In the genomic region with DNA sequence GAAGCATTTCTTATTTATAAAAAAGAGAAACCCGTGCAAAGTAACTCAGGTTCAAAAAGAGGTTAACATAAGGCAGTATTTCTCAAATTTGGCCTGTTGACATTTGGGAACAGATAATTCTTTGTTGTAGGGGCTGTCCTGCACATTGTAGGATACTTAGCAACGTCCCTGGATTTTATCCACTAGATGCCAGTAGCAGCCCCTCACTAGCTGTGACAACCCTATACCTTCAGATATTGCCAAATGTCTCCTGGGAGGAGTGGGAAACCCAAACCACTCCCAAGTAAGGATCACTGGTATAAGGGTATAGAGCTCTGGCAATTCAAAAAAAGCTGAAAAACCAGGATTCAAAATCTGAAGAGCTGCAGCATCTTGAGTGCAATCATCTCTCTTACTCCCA, we compare ENCODE assay signal across 17 cellular contexts.
A peak's percentile ranks its signal among the peaks of the same experiment; 100 is the strongest.
DNase-seq lines count a peak whose midpoint lies in the region; FAIRE-seq and TF ChIP-seq lines count a peak whose summit lies in the region.
"Had no signal": no experiment of that assay in that cellular context is flagged by ENCODE, and none has a peak within 500 bp of the region (broad histone marks: within the 10 kb centered on the region; RNA-seq: fewer than 3 reads in every experiment).

No MANE protein-coding gene starts in this region.

- CTCF ChIA-PET in MCF 10A (lab: Yijun Ruan, JAX), result interaction anchor here (0.6 to 2.5 kb wide), 7 partner anchors 12 to 130 kb away, joined by 3 to 9 read pairs (median 4); no protein-coding TSS in a partner anchor
- CTCF ChIA-PET in mammary epithelial cell (lab: Charles Lee; ENCODE audit: low non-redundant PET), result interaction anchor here (0.6 to 0.7 kb wide), 2 partner anchors 9 to 380 kb away, joined by 3 to 4 read pairs; no protein-coding TSS in a partner anchor

- H4K20me1 ChIP-seq in mammary epithelial cell (ENCODE audit: insufficient read depth, low read length), result no peaks in the 10 kb centered on the region
- no peaks in the 10 kb centered on the region for H4K20me1 ChIP-seq in keratinocyte (ENCODE audit: control insufficient read depth, extremely low read depth, insufficient read depth, low read length)

- no peaks in the 10 kb centered on the region for H3K9me3 ChIP-seq in breast epithelium
- H3K9me3 ChIP-seq in mammary epithelial cell (replicated peaks; ENCODE audit: insufficient read depth, low read length), result no peaks in the 10 kb centered on the region
- no peaks in the 10 kb centered on the region for H3K9me3 ChIP-seq in keratinocyte (ENCODE audit: control insufficient read depth, low read depth, low read length)
- no peaks in the 10 kb centered on the region for H3K9me3 ChIP-seq in testis

- POLR2A ChIA-PET in MCF 10A (lab: Yijun Ruan, JAX), result interaction anchor here (0.6 to 4.8 kb wide), 10 partner anchors 9 to 308 kb away, joined by 3 to 76 read pairs (median 8); no protein-coding TSS in a partner anchor

- H3K36me3 ChIP-seq in breast epithelium (no peaks in the 10 kb centered on the region), mammary epithelial cell (ENCODE audit: insufficient read depth, low read length) (no peaks in the 10 kb centered on the region), keratinocyte (ENCODE audit: control insufficient read depth in 2 of 2, extremely low read depth in 1 of 2, insufficient read depth in 2 of 2, low read length in 2 of 2) (peaks cover 0 to 13% of the 10 kb centered on the region in 2 experiments), testis (ENCODE audit: low read depth, missing control alignments) (no peaks in the 10 kb centered on the region)

- H3K4me3 ChIP-seq in breast epithelium (no peak overlapping the region), mammary epithelial cell (replicated peaks in 1 of 3; ENCODE audit: insufficient read depth in 1 of 3, low read depth in 2 of 3, low read length in 3 of 3) (no peak overlapping the region), keratinocyte (ENCODE audit: control insufficient read depth in 2 of 3, extremely low read depth in 1 of 3, insufficient read depth in 2 of 3, low read depth in 1 of 3, low read length in 3 of 3) (peak overlapping the region in 1 of 3 experiments; percentile 95), testis (no peak overlapping the region)

- H3K4me1 Mint-ChIP-seq in MCF 10A (ENCODE audit: insufficient read depth, unreplicated experiment), result peaks cover 57% of the 10 kb centered on the region
- H3K4me1 Mint-ChIP-seq in activated naive CD8-positive, alpha-beta T cell treated with anti-CD3 and anti-CD28 coated beads for 36 hours, result no peaks in the 10 kb centered on the region

- H3K4me2 ChIP-seq in mammary epithelial cell (ENCODE audit: insufficient read depth, low read depth, low read length) (peak overlapping the region; percentile 4), keratinocyte (ENCODE audit: control insufficient read depth, extremely low read depth, insufficient read depth, low read depth, low read length) (peak overlapping the region; percentile 87)

- BruUV-seq in MCF 10A (replicated peaks; lab: Mats Ljungman, UMichigan), result no TSS peak
- no TSS peak for BruUV-seq in mammary epithelial cell (replicated peaks; lab: Mats Ljungman, UMichigan)

- intact Hi-C loops in MCF 10A (cut with micrococcal nuclease) (loop anchor here (5.0 kb wide), 1 partner anchor 115 kb away; no protein-coding TSS in a partner anchor), breast epithelium (cut with DNase I; ENCODE audit: low total_unique reads) (no loop called here), mammary epithelial cell (cut with micrococcal nuclease) (no loop called here), testis (cut with DNase I; ENCODE audit: low total_unique reads) (no loop called here)

- no peak for TF ChIP-seq POLR2A in breast epithelium (IDR thresholded peaks at IDR 0.05)
- TF ChIP-seq POLR2A in testis (IDR thresholded peaks at IDR 0.05), result no peak

- peak overlapping the region; percentile 98 for H3K27ac Mint-ChIP-seq in MCF 10A (ENCODE audit: low read depth, unreplicated experiment)
- H3K27ac Mint-ChIP-seq in activated naive CD8-positive, alpha-beta T cell treated with anti-CD3 and anti-CD28 coated beads for 36 hours, result no peak overlapping the region
- H3K27ac Mint-ChIP-seq: B cell; CD4-positive, alpha-beta T cell; HFFc6 had no signal

- FAIRE-seq in keratinocyte (lab: Jason Lieb, UNC), result no peak

- H3K9ac ChIP-seq in mammary epithelial cell (ENCODE audit: insufficient read depth, low read length), result no peak overlapping the region
- H3K9ac ChIP-seq in keratinocyte (ENCODE audit: control insufficient read depth, extremely low read depth, insufficient read depth, low read length), result no peak overlapping the region

- dilution Hi-C loops in mammary epithelial cell (cut with HindIII; ENCODE audit: low sequenced_read_pairs), result loop anchor here (5.0 kb wide), 1 partner anchor 55 kb away; no protein-coding TSS in a partner anchor
- dilution Hi-C loops in keratinocyte (cut with MboI; ENCODE audit: extremely low pct_ligation_motif_present, low sequenced_read_pairs), result no loop called here

- peaks cover 13% of the 10 kb centered on the region for H3K36me3 Mint-ChIP-seq in MCF 10A (ENCODE audit: insufficient read depth, unreplicated experiment)
- H3K36me3 Mint-ChIP-seq in activated naive CD8-positive, alpha-beta T cell treated with anti-CD3 and anti-CD28 coated beads for 36 hours, result no peaks in the 10 kb centered on the region

- peak overlapping the region; percentile 76 for H3K4me3 Mint-ChIP-seq in MCF 10A (ENCODE audit: unreplicated experiment)
- H3K4me3 Mint-ChIP-seq in activated naive CD8-positive, alpha-beta T cell treated with anti-CD3 and anti-CD28 coated beads for 36 hours, result no peak overlapping the region
- H3K4me3 Mint-ChIP-seq: CD4-positive, alpha-beta T cell; HFFc6 had no signal

- no peaks in the 10 kb centered on the region for H3K27me3 ChIP-seq in breast epithelium
- H3K27me3 ChIP-seq in mammary epithelial cell (ENCODE audit: insufficient read depth, low read length), result no peaks in the 10 kb centered on the region
- no peaks in the 10 kb centered on the region for H3K27me3 ChIP-seq in keratinocyte (ENCODE audit: control insufficient read depth, extremely low read depth, insufficient read depth, low read length)
- H3K27me3 ChIP-seq in testis, result no peaks in the 10 kb centered on the region

- H3K9me1 ChIP-seq in keratinocyte (ENCODE audit: control insufficient read depth, extremely low read depth, insufficient read depth, low read length), result no peaks in the 10 kb centered on the region

- TF ChIP-seq CTCF in MCF 10A (IDR thresholded peaks at IDR 0.05; ENCODE audit: unreplicated experiment) (no peak), breast epithelium (IDR thresholded peaks at IDR 0.05) (no peak), mammary epithelial cell (conservative IDR thresholded peaks at IDR 0.05 in 1 of 2, IDR thresholded peaks at IDR 0.05 in 1 of 2; ENCODE audit: extremely low read depth in 1 of 2, insufficient read depth in 1 of 2, low read depth in 1 of 2, low read length in 2 of 2) (no peak), keratinocyte (optimal IDR thresholded peaks at IDR 0.05 in 1 of 3, IDR thresholded peaks at IDR 0.05 in 1 of 3, conservative IDR thresholded peaks at IDR 0.05 in 1 of 3; ENCODE audit: extremely low read depth in 1 of 3, insufficient read depth in 2 of 3, low read length in 3 of 3) (no peak), GM10266 (IDR thresholded peaks at IDR 0.05; ENCODE audit: control insufficient read depth, insufficient read depth, low read depth, missing control alignments) (no peak), testis (IDR thresholded peaks at IDR 0.05) (no peak)

- H3K27ac ChIP-seq in breast epithelium (no peak overlapping the region), mammary epithelial cell (ENCODE audit: insufficient read depth, low read depth, low read length) (no peak overlapping the region), keratinocyte (ENCODE audit: control insufficient read depth, insufficient read depth, low read length) (no peak overlapping the region), testis (no peak overlapping the region)
- H3K27ac ChIP-seq: HL-60 had no signal

- H3K27me3 Mint-ChIP-seq in MCF 10A (ENCODE audit: insufficient read depth, unreplicated experiment), result no peaks in the 10 kb centered on the region
- peaks cover 23% of the 10 kb centered on the region for H3K27me3 Mint-ChIP-seq in activated naive CD8-positive, alpha-beta T cell treated with anti-CD3 and anti-CD28 coated beads for 36 hours

- H3K9me3 Mint-ChIP-seq in MCF 10A (ENCODE audit: unreplicated experiment), result no peaks in the 10 kb centered on the region
- no peaks in the 10 kb centered on the region for H3K9me3 Mint-ChIP-seq in activated naive CD8-positive, alpha-beta T cell treated with anti-CD3 and anti-CD28 coated beads for 36 hours
- H3K9me3 Mint-ChIP-seq: CD4-positive, alpha-beta T cell; HFFc6 had no signal

- in situ Hi-C loops in mammary epithelial cell (cut with MboI; ENCODE audit: low sequenced_read_pairs in 2 of 2), result loop anchor here in 1 of 2 donors (10.0 kb wide), 1 partner anchor 58 kb away; no protein-coding TSS in a partner anchor

- H3K79me2 ChIP-seq in mammary epithelial cell (ENCODE audit: insufficient read depth, low read length) (peaks cover 10% of the 10 kb centered on the region), keratinocyte (ENCODE audit: control insufficient read depth, insufficient read depth, low read length) (no peaks in the 10 kb centered on the region)

- H2AFZ ChIP-seq in mammary epithelial cell (ENCODE audit: low read depth, low read length) (no peak overlapping the region), keratinocyte (ENCODE audit: control insufficient read depth, low read length) (no peak overlapping the region)

- no peaks in the 10 kb centered on the region for H3K4me1 ChIP-seq in breast epithelium
- H3K4me1 ChIP-seq in mammary epithelial cell (ENCODE audit: insufficient read depth, low read length), result peaks cover 48% of the 10 kb centered on the region
- peaks cover 40% of the 10 kb centered on the region for H3K4me1 ChIP-seq in keratinocyte (ENCODE audit: control insufficient read depth, extremely low read depth, insufficient read depth, low read length)
- H3K4me1 ChIP-seq in testis, result peaks cover 5% of the 10 kb centered on the region

- DNase-seq in MCF 10A (ENCODE audit: unreplicated experiment) (no peak), breast epithelium (ENCODE audit: low spot score in 2 of 2) (no peak), mammary epithelial cell (no peak), keratinocyte (ENCODE audit: low read depth, low spot score) (no peak), NCI-H510A treated with DMSO at 0.1 percent for 48 hours (lab: John Stamatoyannopoulos, UW) (no peak), GM10266 (ENCODE audit: extremely low spot score) (no peak), testis (no peak)
- DNase-seq in activated naive CD8-positive, alpha-beta T cell treated with anti-CD3 and anti-CD28 coated beads for 36 hours, result no peak
- DNase-seq: 8988T; C1 segment of cervical spinal cord; CD4-positive, alpha-beta T cell; DMS79; GOT3; HCEC 1CT; HFFc6 had no signal

- 6% methylated on average over 2 of the region's 2 CpGs for whole genome bisulfite sequencing in mammary epithelial cell (ENCODE audit: low coverage, missing lambda C conversion rate)
- 57 to 66% methylated on average over 2 of the region's 2 CpGs for WGBS in testis, 2 donors
